1 cellular context compared by ENCODE assay signal in the genomic region with DNA sequence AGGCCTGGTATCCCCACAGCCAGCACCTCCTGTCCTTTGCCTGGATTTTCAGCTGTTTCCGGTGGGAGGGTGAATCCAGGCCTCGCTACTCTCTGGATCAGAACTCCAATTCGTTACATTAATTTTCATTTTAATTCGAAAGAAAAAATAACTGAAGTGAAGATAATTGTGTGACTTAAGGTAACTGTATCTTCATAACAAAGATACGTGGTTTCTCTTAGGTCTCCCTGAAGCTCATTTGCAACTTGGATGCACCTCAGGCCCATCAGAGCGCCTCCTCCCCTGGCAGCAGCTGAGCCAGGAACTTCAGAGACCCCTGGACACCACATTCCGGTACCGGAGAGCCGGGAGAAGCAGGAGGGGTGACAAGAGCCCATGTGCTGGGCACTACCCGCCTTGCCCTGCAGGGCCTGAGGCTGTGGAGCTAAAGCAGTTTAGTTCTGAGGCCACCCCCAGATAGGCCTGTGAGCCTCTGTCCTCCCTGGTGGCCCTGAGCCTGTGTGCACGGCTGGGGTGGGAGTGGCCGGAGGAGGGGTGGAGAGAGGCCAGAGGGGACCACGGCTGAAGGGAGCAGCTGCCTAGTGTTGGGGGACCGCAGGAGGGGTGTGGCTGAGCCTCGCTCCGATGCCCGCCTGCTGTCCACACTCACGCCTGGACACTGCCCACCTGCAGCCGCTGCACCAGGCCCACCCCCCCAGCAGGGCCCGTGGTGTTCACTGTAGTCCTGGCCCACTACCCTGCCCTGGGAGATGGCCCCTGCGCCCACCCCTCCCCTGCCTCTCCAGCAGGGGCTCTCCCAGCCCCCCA.
TF ChIP-seq lines count a peak whose summit lies in the region.

No MANE protein-coding gene starts in this region.

TF ChIP-seq in HCT116, 20 proteins besides CTCF, POLR2A, EP300 and RAD21:
- no peak for TF ChIP-seq ELF1 (IDR thresholded peaks at IDR 0.05; ENCODE audit: borderline replicate concordance, low read depth)
- 0 out of 2 replicates have a peak, but pooled peaks have one; percentile 25 for TF ChIP-seq ZFX (IDR thresholded peaks at IDR 0.05)
- TF ChIP-seq CEBPB (IDR thresholded peaks at IDR 0.05; ENCODE audit: low read depth), result no peak
- TF ChIP-seq POLR2AphosphoS5 (IDR thresholded peaks at IDR 0.05; ENCODE audit: low read depth, low read length), result peak; percentile 41; the same call in 1 of the 2 replicates
